38 cellular contexts compared by ENCODE assay signal in the genomic region with DNA sequence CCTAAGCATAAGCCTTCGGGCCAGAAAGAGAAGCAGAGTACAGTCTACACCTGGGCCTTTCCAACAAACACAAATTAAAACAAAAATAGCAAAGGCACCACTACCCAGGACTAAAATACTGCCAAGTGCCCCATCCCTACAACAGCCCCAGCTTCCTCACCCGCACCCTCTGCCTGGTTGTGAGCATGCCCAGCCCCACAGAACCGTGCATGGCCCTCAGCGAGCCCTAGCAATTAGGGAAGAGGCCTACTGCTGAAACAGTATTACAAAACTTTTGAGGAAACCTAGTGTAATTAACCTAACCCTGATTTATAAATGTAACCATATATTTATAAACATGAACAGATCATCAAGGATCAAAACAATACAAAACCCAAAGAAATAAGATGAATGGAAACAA. TPM values are rescaled to one million over a fixed set of nuclear protein-coding genes. Genes with fewer than 3 reads are reported as not detected.
"Had no signal": no experiment of that assay in that cellular context is flagged by ENCODE, and none has a peak within 500 bp of the region (broad histone marks: within the 10 kb centered on the region; RNA-seq: fewer than 3 reads in every experiment).

No MANE protein-coding gene starts in this region.

- H3K4me1 ChIP-seq: adrenal gland, body of pancreas, breast epithelium, Peyer's patch had no signal

- H3K27me3 ChIP-seq: adrenal gland, body of pancreas, breast epithelium, MG63, Peyer's patch had no signal

- H3K27ac Mint-ChIP-seq: activated B cell treated with CpG ODN at 0.5 μM for 24 hours; activated CD4-positive, alpha-beta memory T cell treated with anti-CD3 and anti-CD28 coated beads for 36 hours; activated naive CD4-positive, alpha-beta T cell treated with anti-CD3 and anti-CD28 coated beads for 36 hours; activated naive CD4-positive, alpha-beta T cell treated with anti-CD3 and anti-CD28 coated beads, Interleukin-2, amount 50 U/mL, for 72 hours; activated T-helper 1 cell treated with anti-CD3 and anti-CD28 coated beads, Interleukin-12 subunit alpha, Interleukin-12 subunit beta, Interleukin-2, Interleukin-4 antibody, amounts not matched to agents 30 ng/mL and 10 ng/mL and 1 ng/mL, durations not matched to agents 14 hours and 24 hours and 36 hours; T-cell; T-helper 17 cell had no signal

- H3K9me3 ChIP-seq: adrenal gland, body of pancreas, breast epithelium, MG63, Peyer's patch had no signal

- H3K27me3 Mint-ChIP-seq: activated B cell treated with CpG ODN at 0.5 μM for 24 hours; activated CD4-positive, alpha-beta memory T cell treated with anti-CD3 and anti-CD28 coated beads for 36 hours; T-cell; T-helper 17 cell had no signal

- H3K4me3 Mint-ChIP-seq: activated B cell treated with CpG ODN at 0.5 μM for 24 hours; activated CD4-positive, alpha-beta memory T cell treated with anti-CD3 and anti-CD28 coated beads for 36 hours; activated naive CD4-positive, alpha-beta T cell treated with anti-CD3 and anti-CD28 coated beads for 36 hours; activated T-cell treated with anti-CD3 and anti-CD28 coated beads, Interleukin-2, amount 50 U/mL, for 4 hours; activated T-helper 1 cell treated with anti-CD3 and anti-CD28 coated beads, Interleukin-12 subunit alpha, Interleukin-12 subunit beta, Interleukin-2, Interleukin-4 antibody, amounts not matched to agents 30 ng/mL and 10 ng/mL and 1 ng/mL, durations not matched to agents 14 hours and 24 hours and 36 hours; T-cell; T-helper 17 cell had no signal

- H3K9me3 Mint-ChIP-seq: activated B cell treated with CpG ODN at 0.5 μM for 24 hours; activated CD4-positive, alpha-beta memory T cell treated with anti-CD3 and anti-CD28 coated beads for 36 hours; activated naive CD4-positive, alpha-beta T cell treated with anti-CD3 and anti-CD28 coated beads for 36 hours; activated naive CD4-positive, alpha-beta T cell treated with anti-CD3 and anti-CD28 coated beads, Interleukin-2, amount 50 U/mL, for 72 hours; activated T-cell treated with anti-CD3 and anti-CD28 coated beads, Interleukin-2, amount 50 U/mL, for 4 hours; activated T-helper 1 cell treated with anti-CD3 and anti-CD28 coated beads, Interleukin-12 subunit alpha, Interleukin-12 subunit beta, Interleukin-2, Interleukin-4 antibody, amounts not matched to agents 30 ng/mL and 10 ng/mL and 1 ng/mL, durations not matched to agents 14 hours and 24 hours and 36 hours; T-cell had no signal

- H3K4me1 Mint-ChIP-seq: activated B cell treated with CpG ODN at 0.5 μM for 24 hours, T-cell had no signal

- DNase-seq: activated B cell treated with CpG ODN at 0.5 μM for 24 hours; activated CD4-positive, alpha-beta memory T cell treated with anti-CD3 and anti-CD28 coated beads for 36 hours; activated CD4-positive, alpha-beta T cell treated with anti-CD3 and anti-CD28 coated beads for 4 hours; activated CD4-positive, alpha-beta T cell treated with anti-CD3 and anti-CD28 coated beads, Interleukin-2, amount 50 U/mL, for 1 hour; activated CD4-positive, CD25-positive, alpha-beta regulatory T cell treated with anti-CD3 and anti-CD28 coated beads, Interleukin-2, amount 50 U/mL, for 72 hours; activated CD8-positive, alpha-beta memory T cell treated with anti-CD3 and anti-CD28 coated beads, Interleukin-2, amount 50 U/mL, for 4 hours; activated gamma-delta T cell treated with Interleukin-2 at 50 U/mL for 16 hours; activated naive CD4-positive, alpha-beta T cell treated with anti-CD3 and anti-CD28 coated beads for 36 hours; activated T-cell treated with anti-CD3 and anti-CD28 coated beads for 4 hours; activated T-cell treated with anti-CD3 and anti-CD28 coated beads, Interleukin-2, amount 50 U/mL, for 4 hours; adrenal gland; body of pancreas; cerebellar nuclear complex; Kasumi-1; KG1; MG63; NCI-H1048; NCI-H1105 treated with DMSO at 0.1 percent for 48 hours; NCI-H1436; NCI-H1694; NCI-H1930; NCI-H2081 treated with DMSO at 0.1 percent for 48 hours; NCI-H226; NCI-H446 treated with DMSO at 0.1 percent for 48 hours; NCI-H524; PC-3; Peyer's patch; RPMI8226; SIG-M5; T-cell; T-helper 17 cell had no signal

- H3K27ac ChIP-seq: adrenal gland, body of pancreas, breast epithelium, Peyer's patch, VCaP had no signal

- H3K36me3 ChIP-seq: breast epithelium had no signal

- ATAC-seq: activated naive CD4-positive, alpha-beta T cell treated with anti-CD3 and anti-CD28 coated beads, Interleukin-2, amount 50 U/mL, for 72 hours; activated T-cell treated with anti-CD3 and anti-CD28 coated beads, Interleukin-2, amount 50 U/mL, for 4 hours; body of pancreas; PC-3; SK-N-SH treated with all-trans-retinoic acid at 6 μM for 48 hours; T-cell; T-helper 17 cell had no signal

- H3K4me3 ChIP-seq: adrenal gland, body of pancreas, breast epithelium, MG63, Peyer's patch had no signal

RNA-seq across cellular contexts. Expression of a gene that starts 59.8 kb away (rescaled TPM):
- total RNA-seq: activated B cell treated with CpG ODN at 0.5 μM for 24 hours; activated CD4-positive, alpha-beta memory T cell treated with anti-CD3 and anti-CD28 coated beads for 36 hours; activated naive CD4-positive, alpha-beta T cell treated with anti-CD3 and anti-CD28 coated beads for 36 hours; activated naive CD4-positive, alpha-beta T cell treated with anti-CD3 and anti-CD28 coated beads, Interleukin-2, amount 50 U/mL, for 72 hours; activated T-cell treated with anti-CD3 and anti-CD28 coated beads, Interleukin-2, amount 50 U/mL, for 4 hours; activated T-helper 1 cell treated with anti-CD3 and anti-CD28 coated beads, Interleukin-12 subunit alpha, Interleukin-12 subunit beta, Interleukin-2, Interleukin-4 antibody, amounts not matched to agents 30 ng/mL and 10 ng/mL and 1 ng/mL, durations not matched to agents 14 hours and 24 hours and 36 hours; adrenal gland; astrocyte; PC-3; Peyer's patch; SK-MEL-5; T-cell; T-helper 17 cell had no signal
